In the genomic region with DNA sequence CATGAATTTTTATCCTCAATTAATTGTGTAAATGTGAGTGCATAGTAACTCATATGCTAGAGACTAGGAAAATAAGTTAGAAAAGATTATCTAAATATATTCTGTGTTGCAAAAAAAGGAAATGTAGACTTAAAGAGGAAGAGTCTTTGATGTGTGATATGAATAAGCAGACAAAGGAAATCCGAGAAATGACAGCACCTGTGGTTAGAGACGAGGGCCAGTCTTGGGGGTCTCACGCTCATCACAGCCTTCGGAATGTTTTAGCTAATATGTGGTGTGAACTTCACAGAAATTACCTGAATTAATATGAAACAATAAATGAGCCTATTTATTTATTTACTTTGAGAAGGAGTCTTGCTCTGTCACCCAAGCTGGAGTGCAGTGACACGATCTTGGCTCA, we compare ENCODE assay signal across 21 cellular contexts. TPM values are rescaled to one million over a fixed set of nuclear protein-coding genes. Genes with fewer than 3 reads are reported as not detected.
DNase-seq lines count a peak whose midpoint lies in the region; ATAC-seq and TF ChIP-seq lines count a peak whose summit lies in the region.
"Had no signal": no experiment of that assay in that cellular context is flagged by ENCODE, and none has a peak within 500 bp of the region (broad histone marks: within the 10 kb centered on the region; RNA-seq: fewer than 3 reads in every experiment).

No MANE protein-coding gene starts in this region.

- no peak for TF ChIP-seq CTCF in tibial nerve (IDR thresholded peaks at IDR 0.05)

- peak overlapping the region; percentile 93 for H3K27ac Mint-ChIP-seq in activated T-cell treated with anti-CD3 and anti-CD28 coated beads, Interleukin-2, amount 50 U/mL, for 24 hours
- H3K27ac Mint-ChIP-seq in activated CD8-positive, alpha-beta T cell treated with anti-CD3 and anti-CD28 coated beads, Interleukin-2, amount 10 ng/mL, durations not matched to agents 7 days and 5 days, result peak overlapping the region; percentile 64
- H3K27ac Mint-ChIP-seq in naive thymus-derived CD8-positive, alpha-beta T cell, result peak overlapping the region in 6 of 10 donors; percentile 36 to 84 (median 67)
- H3K27ac Mint-ChIP-seq: HFFc6 had no signal

- no peaks in the 10 kb centered on the region for H3K27me3 Mint-ChIP-seq in activated T-cell treated with anti-CD3 and anti-CD28 coated beads, Interleukin-2, amount 50 U/mL, for 24 hours
- H3K27me3 Mint-ChIP-seq in activated CD8-positive, alpha-beta T cell treated with anti-CD3 and anti-CD28 coated beads, Interleukin-2, amount 10 ng/mL, durations not matched to agents 7 days and 5 days (ENCODE audit: low read depth), result no peaks in the 10 kb centered on the region
- H3K27me3 Mint-ChIP-seq in naive thymus-derived CD8-positive, alpha-beta T cell, result no peaks in the 10 kb centered on the region
- H3K27me3 Mint-ChIP-seq: effector memory CD8-positive, alpha-beta T cell had no signal

- peaks cover 97% of the 10 kb centered on the region for H3K36me3 Mint-ChIP-seq in activated T-cell treated with anti-CD3 and anti-CD28 coated beads, Interleukin-2, amount 50 U/mL, for 24 hours (ENCODE audit: low read depth)
- H3K36me3 Mint-ChIP-seq in activated CD8-positive, alpha-beta T cell treated with anti-CD3 and anti-CD28 coated beads, Interleukin-2, amount 10 ng/mL, durations not matched to agents 7 days and 5 days (ENCODE audit: low read depth), result peaks cover 54% of the 10 kb centered on the region
- H3K36me3 Mint-ChIP-seq in naive thymus-derived CD8-positive, alpha-beta T cell, result peaks cover 0 to 78% (median 13%) of the 10 kb centered on the region in 3 donors

- no peaks in the 10 kb centered on the region for H3K4me1 ChIP-seq in tibial nerve

- peaks cover 0 to 89% (median 0%) of the 10 kb centered on the region in 3 donors for H3K36me3 ChIP-seq in tibial nerve

- H3K27me3 ChIP-seq in tibial nerve, result no peaks in the 10 kb centered on the region
- H3K27me3 ChIP-seq: Peyer's patch had no signal

- 85 to 90% methylated on average over 5 of the region's 5 CpGs for WGBS in tibial nerve, 2 donors

- H3K4me3 Mint-ChIP-seq in activated T-cell treated with anti-CD3 and anti-CD28 coated beads, Interleukin-2, amount 50 U/mL, for 24 hours, result peak overlapping the region; percentile 44
- H3K4me3 Mint-ChIP-seq in activated CD8-positive, alpha-beta T cell treated with anti-CD3 and anti-CD28 coated beads, Interleukin-2, amount 10 ng/mL, durations not matched to agents 7 days and 5 days, result no peak overlapping the region
- H3K4me3 Mint-ChIP-seq in naive thymus-derived CD8-positive, alpha-beta T cell, result peak overlapping the region; percentile 29 to 71 (median 43)
- H3K4me3 Mint-ChIP-seq: effector memory CD8-positive, alpha-beta T cell; HFFc6 had no signal

- CTCF ChIA-PET in activated CD8-positive, alpha-beta T cell treated with anti-CD3 and anti-CD28 coated beads, Interleukin-2, amount 10 ng/mL, durations not matched to agents 7 days and 5 days (lab: Charles Lee), result interaction anchor here (3.4 kb wide), 1 partner anchor 10 kb away, joined by 21 read pairs; the partner anchor contains the start of gene ATP6V0A2

- H3K4me1 Mint-ChIP-seq in activated T-cell treated with anti-CD3 and anti-CD28 coated beads, Interleukin-2, amount 50 U/mL, for 24 hours (ENCODE audit: low read depth), result peaks cover 80% of the 10 kb centered on the region
- H3K4me1 Mint-ChIP-seq in activated CD8-positive, alpha-beta T cell treated with anti-CD3 and anti-CD28 coated beads, Interleukin-2, amount 10 ng/mL, durations not matched to agents 7 days and 5 days (ENCODE audit: low read depth), result peaks cover 37% of the 10 kb centered on the region
- peaks cover 9 to 27% (median 18%) of the 10 kb centered on the region in 4 donors for H3K4me1 Mint-ChIP-seq in naive thymus-derived CD8-positive, alpha-beta T cell

- no peaks in the 10 kb centered on the region for H3K9me3 Mint-ChIP-seq in activated T-cell treated with anti-CD3 and anti-CD28 coated beads, Interleukin-2, amount 50 U/mL, for 24 hours
- H3K9me3 Mint-ChIP-seq in activated CD8-positive, alpha-beta T cell treated with anti-CD3 and anti-CD28 coated beads, Interleukin-2, amount 10 ng/mL, durations not matched to agents 7 days and 5 days (ENCODE audit: insufficient read depth), result no peaks in the 10 kb centered on the region
- no peaks in the 10 kb centered on the region for H3K9me3 Mint-ChIP-seq in naive thymus-derived CD8-positive, alpha-beta T cell
- H3K9me3 Mint-ChIP-seq: effector memory CD8-positive, alpha-beta T cell; HFFc6 had no signal

- no peak overlapping the region for H3K4me3 ChIP-seq in tibial nerve
- H3K4me3 ChIP-seq: mucosa of descending colon, Peyer's patch, smooth muscle cell, thoracic aorta had no signal

- no peak overlapping the region for H3K27ac ChIP-seq in tibial nerve
- H3K27ac ChIP-seq: Peyer's patch, thoracic aorta had no signal

- TF ChIP-seq EP300 in tibial nerve (IDR thresholded peaks at IDR 0.05), result no peak

- H3K9me3 ChIP-seq in tibial nerve, result no peaks in the 10 kb centered on the region
- H3K9me3 ChIP-seq: mucosa of descending colon, Peyer's patch, thoracic aorta had no signal

- no peak for TF ChIP-seq POLR2A in tibial nerve (IDR thresholded peaks at IDR 0.05)

- POLR2A ChIA-PET in activated CD8-positive, alpha-beta T cell treated with anti-CD3 and anti-CD28 coated beads, Interleukin-2, amount 10 ng/mL, durations not matched to agents 7 days and 5 days (lab: Charles Lee), result interaction anchor here (0.7 to 1.8 kb wide), 4 partner anchors 10 to 489 kb away, joined by 3 to 7 read pairs (median 5); partner anchors contain the start of gene ATP6V0A2
- POLR2A ChIA-PET in naive thymus-derived CD8-positive, alpha-beta T cell (lab: Charles Lee), result interaction anchor here (2.2 kb wide), 1 partner anchor 11 kb away, joined by 7 read pairs; the partner anchor contains the start of gene ATP6V0A2

- peak; percentile 49 for ATAC-seq in GM18502 (IDR thresholded peaks at IDR 0.05; ENCODE audit: poor library complexity, unreplicated experiment)
- ATAC-seq in activated CD8-positive, alpha-beta T cell treated with anti-CD3 and anti-CD28 coated beads, Interleukin-2, amount 10 ng/mL, durations not matched to agents 7 days and 5 days, result peak; percentile 57
- ATAC-seq in naive thymus-derived CD8-positive, alpha-beta T cell, result no peak
- ATAC-seq: effector memory CD8-positive, alpha-beta T cell; left ventricle myocardium superior; mucosa of descending colon had no signal

- DNase-seq in activated T-cell treated with anti-CD3 and anti-CD28 coated beads, Interleukin-2, amount 50 U/mL, for 24 hours, result no peak
- DNase-seq in activated T-cell treated with anti-CD3 and anti-CD28 coated beads for 4 hours, result no peak
- DNase-seq in activated CD8-positive, alpha-beta T cell treated with anti-CD3 and anti-CD28 coated beads, Interleukin-2, amount 10 ng/mL, durations not matched to agents 7 days and 5 days, result no peak
- no peak for DNase-seq in naive thymus-derived CD8-positive, alpha-beta T cell
- no peak for DNase-seq in anterior cingulate cortex (lab: John Stamatoyannopoulos, UW)
- no peak for DNase-seq in tibial nerve (ENCODE audit: low spot score in 2 of 2)
- DNase-seq in NCI-H1417 (lab: John Stamatoyannopoulos, UW), result no peak
- DNase-seq: DMS79; effector memory CD8-positive, alpha-beta T cell; glutamatergic neuron; HFFc6; left ventricle myocardium superior; MM.1S; mucosa of descending colon; NCI-H187; NCI-H2227 treated with DMSO at 0.1 percent for 48 hours; Peyer's patch; T-helper 9 cell had no signal

RNA-seq across cellular contexts. Expression of gene ATP6V0A2, which starts 11.6 kb away (rescaled TPM):
- total RNA-seq in activated CD8-positive, alpha-beta T cell treated with anti-CD3 and anti-CD28 coated beads, Interleukin-2, amount 10 ng/mL, durations not matched to agents 7 days and 5 days, result 10 to 100 TPM; 44.7 to 51.3 TPM
- total RNA-seq in naive thymus-derived CD8-positive, alpha-beta T cell, result 10 to 100 TPM; 46.6 to 52.3 TPM
- polyA plus RNA-seq in naive thymus-derived CD8-positive, alpha-beta T cell, result 10 to 100 TPM; 13.2 to 19.4 (median 18.2) TPM
- 10 to 100 TPM; 18.8 to 34.2 (median 29.7) TPM for total RNA-seq in tibial nerve

RNA-seq across cellular contexts. Expression of gene DNAH10, which starts 38.3 kb away (rescaled TPM):
- total RNA-seq in activated CD8-positive, alpha-beta T cell treated with anti-CD3 and anti-CD28 coated beads, Interleukin-2, amount 10 ng/mL, durations not matched to agents 7 days and 5 days, result under 1 TPM; 0.18 TPM
- total RNA-seq in naive thymus-derived CD8-positive, alpha-beta T cell, result under 1 TPM; 0.30 to 0.65 TPM
- under 1 TPM in 1 of 3 donors, not detected in 2; 0.25 TPM for polyA plus RNA-seq in naive thymus-derived CD8-positive, alpha-beta T cell
- 1 to 10 TPM in 1 of 4 donors, not detected in 3; 3.1 TPM for total RNA-seq in tibial nerve

RNA-seq across cellular contexts. Expression of gene TCTN2, which starts 52.9 kb away (rescaled TPM):
- total RNA-seq in activated CD8-positive, alpha-beta T cell treated with anti-CD3 and anti-CD28 coated beads, Interleukin-2, amount 10 ng/mL, durations not matched to agents 7 days and 5 days, result 1 to 10 TPM; 2.9 to 3.4 TPM
- total RNA-seq in naive thymus-derived CD8-positive, alpha-beta T cell, result 1 to 10 TPM; 6.3 to 7.8 TPM
- 1 to 10 TPM; 1.0 to 1.8 (median 1.6) TPM for polyA plus RNA-seq in naive thymus-derived CD8-positive, alpha-beta T cell
- total RNA-seq in tibial nerve, result 10 to 100 TPM in 3 of 4 donors, 1 to 10 TPM in 1; 7.2 to 20.0 (median 14.9) TPM

Comparison
In these comparisons a context has a peak if more than half of its experiments do, and no peak if none do; other contexts are left out.
1. ATAC-seq: peak in GM18502 (single experiment) and activated CD8-positive, alpha-beta T cell treated with anti-CD3 and anti-CD28 coated beads, Interleukin-2, amount 10 ng/mL, durations not matched to agents 7 days and 5 days (single experiment); none in naive thymus-derived CD8-positive, alpha-beta T cell (0 of 2).
2. Peak in every context shown above with its lines, with median percentiles within 50 percentile points of each other: H3K27ac Mint-ChIP-seq.